ENCODE assay signal across 10 cellular contexts in genomic region chr2:219736196-219736595, GRCh38.
DNase-seq lines count a peak whose midpoint lies in the region; ATAC-seq and TF ChIP-seq lines count a peak whose summit lies in the region.
"Had no signal": no experiment of that assay in that cellular context is flagged by ENCODE, and none has a peak within 500 bp of the region (broad histone marks: within the 10 kb centered on the region; RNA-seq: fewer than 3 reads in every experiment).

No MANE protein-coding gene starts in this region.

- no peak overlapping the region for H2AFZ ChIP-seq in neural cell (ENCODE audit: low read depth, low read length)

- TF ChIP-seq EP300 in neural cell (conservative IDR thresholded peaks at IDR 0.05; ENCODE audit: poor library complexity, severe bottlenecking), result no peak

- ATAC-seq in GM18520 (IDR thresholded peaks at IDR 0.05; ENCODE audit: unreplicated experiment), result no peak
- no peak for ATAC-seq in HG03139 (IDR thresholded peaks at IDR 0.05; ENCODE audit: unreplicated experiment)

- intact Hi-C loops in posterior vena cava (cut with DNase I), result loop anchor here in 1 of 2 donors (5.0 kb wide), 1 partner anchor 101 kb away; no protein-coding TSS in a partner anchor

- no peaks in the 10 kb centered on the region for H4K20me1 ChIP-seq in neural cell (ENCODE audit: insufficient read depth)

- no peaks in the 10 kb centered on the region for H3K79me2 ChIP-seq in neural cell (replicated peaks; ENCODE audit: insufficient read depth, low read length)

- TF ChIP-seq RAD21 in neural cell (conservative IDR thresholded peaks at IDR 0.05), result peak; percentile 96

- no peaks in the 10 kb centered on the region for H3K9me2 ChIP-seq in neural cell (ENCODE audit: insufficient read depth, low read length)

- DNase-seq in DMS53 treated with DMSO at 0.1 percent for 48 hours (lab: John Stamatoyannopoulos, UW; ENCODE audit: unreplicated experiment), result peak; percentile 42
- DNase-seq in MG63, result peak; percentile 49
- peak; percentile 70 for DNase-seq in RKO (ENCODE audit: low spot score)
- DNase-seq in epithelial cell of proximal tubule (ENCODE audit: low read depth), result peak; percentile 23
- no peak for DNase-seq in posterior vena cava (ENCODE audit: low spot score)

- no peak overlapping the region for H3K9ac ChIP-seq in neural cell (ENCODE audit: low read length)

- no peaks in the 10 kb centered on the region for H3K36me3 ChIP-seq in MG63
- H3K36me3 ChIP-seq in neural cell (ENCODE audit: insufficient read depth, low read length), result no peaks in the 10 kb centered on the region
- H3K36me3 ChIP-seq: neutrophil, SJSA1 had no signal

- H3K27me3 ChIP-seq in MG63 (no peaks in the 10 kb centered on the region; the same call in 1 of the 2 replicates), neural cell (ENCODE audit: insufficient read depth, low read depth, low read length) (no peaks in the 10 kb centered on the region)
- H3K27me3 ChIP-seq: SJSA1 had no signal

- H3K9me3 ChIP-seq in MG63 (no peaks in the 10 kb centered on the region), neural cell (ENCODE audit: low read length) (no peaks in the 10 kb centered on the region)
- H3K9me3 ChIP-seq: neutrophil, SJSA1 had no signal

- TF ChIP-seq CTCF in epithelial cell of proximal tubule (conservative IDR thresholded peaks at IDR 0.05; ENCODE audit: low read depth, low read length) (peak; percentile 63), neural cell (IDR thresholded peaks at IDR 0.05; ENCODE audit: poor library complexity, severe bottlenecking) (peak; percentile 86)

- no peaks in the 10 kb centered on the region for H3F3A ChIP-seq in neural cell (ENCODE audit: insufficient read depth, low read length, poor library complexity, severe bottlenecking)

- H3K4me2 ChIP-seq in neural cell (ENCODE audit: low read length), result no peak overlapping the region

- H3K4me3 ChIP-seq in MG63 (no peak overlapping the region), epithelial cell of proximal tubule (ENCODE audit: low read depth, low read length) (no peak overlapping the region), neural cell (ENCODE audit: low read length) (no peak overlapping the region)
- H3K4me3 ChIP-seq: SJSA1 had no signal

- H3K27ac ChIP-seq in neural cell (ENCODE audit: low read length), result no peak overlapping the region
- H3K27ac ChIP-seq: neutrophil, SJSA1 had no signal

TF ChIP-seq in neural cell, 6 proteins besides CTCF, POLR2A, EP300 and RAD21:
- TF ChIP-seq TAF1 (IDR thresholded peaks at IDR 0.05; ENCODE audit: low read depth), result no peak
- no peak for TF ChIP-seq EZH2 (IDR thresholded peaks at IDR 0.05; ENCODE audit: borderline replicate concordance, insufficient read depth, low read length, poor library complexity, severe bottlenecking)
- peak; percentile 96 for TF ChIP-seq SMC3 (conservative IDR thresholded peaks at IDR 0.05; ENCODE audit: poor library complexity)
- no peak for TF ChIP-seq POLR2AphosphoS5 (IDR thresholded peaks at IDR 0.05)
- no peak for TF ChIP-seq MXI1 (conservative IDR thresholded peaks at IDR 0.05; ENCODE audit: poor library complexity, severe bottlenecking)
- TF ChIP-seq REST (IDR thresholded peaks at IDR 0.05; ENCODE audit: borderline replicate concordance), result no peak
